ENCODE assay signal across 13 cellular contexts in the genomic region with DNA sequence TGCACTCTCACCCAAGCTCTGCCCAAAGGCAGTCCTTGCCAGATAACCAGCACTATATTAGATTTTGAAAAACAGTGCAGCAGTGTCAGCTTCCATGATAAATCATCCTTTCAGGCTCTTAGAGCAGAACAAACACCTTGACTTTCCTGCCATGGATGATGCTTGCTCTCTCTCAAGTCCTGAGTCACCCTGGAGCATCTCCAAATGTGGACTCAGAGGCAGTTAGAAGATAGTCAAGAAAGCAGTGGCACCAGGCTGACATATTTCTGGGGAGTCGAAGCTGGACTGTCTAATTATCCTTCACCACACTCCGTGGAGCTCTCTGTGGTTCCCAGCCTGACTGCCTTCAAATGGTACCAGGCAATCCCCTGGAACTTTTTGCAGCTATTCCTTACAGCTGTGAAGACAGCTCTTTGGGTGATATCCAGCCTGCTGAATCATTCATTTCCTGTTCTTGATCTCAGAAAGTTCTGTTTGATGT.
DNase-seq lines count a peak whose midpoint lies in the region; ATAC-seq and TF ChIP-seq lines count a peak whose summit lies in the region.
"Had no signal": no experiment of that assay in that cellular context is flagged by ENCODE, and none has a peak within 500 bp of the region (broad histone marks: within the 10 kb centered on the region; RNA-seq: fewer than 3 reads in every experiment).

No MANE protein-coding gene starts in this region.

- H3K4me3 ChIP-seq in gastrocnemius medialis = no peak overlapping the region

- DNase-seq in EH (ENCODE audit: low read depth) (peak; percentile 75), foreskin keratinocyte (peak; percentile 82 to 89), gastrocnemius medialis (peak in 1 of 2 donors; percentile 21), ACHN (no peak), NCI-H82 treated with DMSO at 0.1 percent for 48 hours (lab: John Stamatoyannopoulos, UW; ENCODE audit: unreplicated experiment) (no peak), SHP77 (lab: John Stamatoyannopoulos, UW) (no peak)
- DNase-seq: activated T-cell treated with anti-CD3 and anti-CD28 coated beads, Interleukin-2, amount 50 U/mL, for 4 hours; CD8-positive, alpha-beta T cell; naive thymus-derived CD4-positive, alpha-beta T cell; NCI-H446 treated with DMSO at 0.1 percent for 48 hours; T-helper 17 cell had no signal

- no peak overlapping the region for H3K27ac ChIP-seq in foreskin keratinocyte
- H3K27ac ChIP-seq in gastrocnemius medialis = peak overlapping the region in 1 of 4 donors; percentile 20

- peak; percentile 78 for ATAC-seq in SK-N-SH treated with all-trans-retinoic acid at 6 μM for 48 hours
- ATAC-seq in foreskin keratinocyte = peak; percentile 92
- peak; percentile 42 to 60 for ATAC-seq in gastrocnemius medialis
- no peak for ATAC-seq in HG02571 (IDR thresholded peaks at IDR 0.05; ENCODE audit: unreplicated experiment)
- ATAC-seq: activated T-cell treated with anti-CD3 and anti-CD28 coated beads, Interleukin-2, amount 50 U/mL, for 4 hours; CD8-positive, alpha-beta T cell; naive thymus-derived CD4-positive, alpha-beta T cell; T-helper 17 cell had no signal

- TF ChIP-seq CTCF in foreskin keratinocyte (conservative IDR thresholded peaks at IDR 0.05) = no peak
- no peak for TF ChIP-seq CTCF in gastrocnemius medialis (IDR thresholded peaks at IDR 0.05 in 4 of 5, conservative IDR thresholded peaks at IDR 0.05 in 1 of 5)

- peaks cover 8% of the 10 kb centered on the region for H3K4me1 ChIP-seq in foreskin keratinocyte
- no peaks in the 10 kb centered on the region for H3K4me1 ChIP-seq in gastrocnemius medialis

- intact Hi-C loops in gastrocnemius medialis (cut with DNase I; ENCODE audit: low total_unique reads) = no loop called here

- in situ Hi-C loops in gastrocnemius medialis (cut with MboI; ENCODE audit: low sequenced_read_pairs in 4 of 4) = no loop called here
- in situ Hi-C loops in ACHN (cut with HindIII; ENCODE audit: low pct_ligation_motif_present, low pct_unique_long_range_greater_than_20kb, low sequenced_read_pairs) = no loop called here

- TF ChIP-seq POLR2A in gastrocnemius medialis (IDR thresholded peaks at IDR 0.05) = no peak

- H3K36me3 ChIP-seq in gastrocnemius medialis = no peaks in the 10 kb centered on the region

- no peaks in the 10 kb centered on the region for H3K27me3 ChIP-seq in foreskin keratinocyte
- H3K27me3 ChIP-seq in gastrocnemius medialis = no peaks in the 10 kb centered on the region

- H3K9me3 ChIP-seq in gastrocnemius medialis = no peaks in the 10 kb centered on the region

TF ChIP-seq in SK-N-SH treated with all-trans-retinoic acid at 6 μM for 48 hours, 23 proteins besides CTCF, POLR2A, EP300 and RAD21:
- TF ChIP-seq TCF4 (CRISPR knock-in tag; IDR thresholded peaks at IDR 0.05; ENCODE audit: borderline replicate concordance) = no peak

Comparison
In these comparisons a context has a peak if more than half of its experiments do, and no peak if none do; other contexts are left out.
1. DNase-seq: peak in EH (single experiment) and foreskin keratinocyte (2 of 2); none in ACHN (single experiment), NCI-H82 treated with DMSO at 0.1 percent for 48 hours (single experiment) and SHP77 (0 of 2).